Comparison of ENCODE assay signal across 8 cellular contexts in the genomic region with DNA sequence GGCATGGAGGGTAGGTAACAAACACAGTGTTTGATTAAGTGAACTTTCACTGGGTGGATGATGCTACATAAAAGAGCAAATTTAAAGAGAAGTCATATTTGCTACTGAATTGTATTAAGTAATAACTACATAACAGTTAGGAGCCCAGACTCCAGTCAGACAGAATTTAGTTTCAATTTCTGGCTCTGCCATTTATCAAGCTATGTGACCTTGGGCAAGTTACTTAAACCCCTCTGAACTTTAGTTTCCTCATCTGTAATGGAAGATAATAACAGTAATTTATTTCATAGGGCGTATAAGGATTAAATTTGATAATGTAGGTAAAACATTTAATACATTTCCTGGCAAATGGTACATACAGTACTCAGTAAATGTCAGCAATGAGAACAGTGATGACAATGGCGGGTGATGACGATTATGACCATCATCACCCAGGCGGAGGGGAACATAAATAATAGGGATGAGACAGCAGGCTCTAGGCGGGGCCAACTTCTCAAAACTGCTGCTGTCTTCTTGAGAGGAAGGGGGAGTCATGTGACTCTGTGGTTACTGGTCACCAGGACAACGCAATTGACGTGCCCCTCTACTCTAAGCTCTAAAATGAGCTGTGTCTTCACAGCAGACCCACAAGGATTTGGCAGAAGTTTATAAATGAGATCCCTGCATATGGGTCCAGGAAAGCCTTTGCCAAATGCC. TPM values are rescaled to one million over a fixed set of nuclear protein-coding genes. Genes with fewer than 3 reads are reported as not detected.
DNase-seq lines count a peak whose midpoint lies in the region; ATAC-seq and TF ChIP-seq lines count a peak whose summit lies in the region.

No MANE protein-coding gene starts in this region.

- no peaks in the 10 kb centered on the region for H3K79me1 ChIP-seq in neuronal stem cell (ENCODE audit: low read depth, low read length)

- no peak overlapping the region for H3K9ac ChIP-seq in neuronal stem cell (ENCODE audit: low read depth, low read length, poor library complexity)

- H3K36me3 ChIP-seq in adrenal gland (replicated peaks in 1 of 2) (no peaks in the 10 kb centered on the region), left lung (no peaks in the 10 kb centered on the region), neuronal stem cell (replicated peaks in 1 of 2; ENCODE audit: control insufficient read depth in 2 of 2, insufficient read depth in 2 of 2, low read length in 2 of 2) (no peaks in the 10 kb centered on the region)

- H3K4me3 ChIP-seq in adrenal gland (no peak overlapping the region), left lung (no peak overlapping the region), neuronal stem cell (ENCODE audit: low read length in 2 of 2) (no peak overlapping the region)

- WGBS in adrenal gland, 4 donors: 42 to 51% (median 44%) methylated on average over 7 of the region's 7 CpGs
- WGBS in neuronal stem cell (ENCODE audit: extremely low coverage in 2 of 2, insufficient read length in 2 of 2, insufficient replicate concordance in 1 of 2), 2 donors: no CpG with 5 or more reads among the region's 7 CpGs

- intact Hi-C loops in adrenal gland (cut with DNase I): no loop called here
- intact Hi-C loops in left lung (cut with DNase I): no loop called here

- H3K14ac ChIP-seq in neuronal stem cell (ENCODE audit: low read length): no peak overlapping the region

- no peaks in the 10 kb centered on the region for H3K9me3 ChIP-seq in adrenal gland (replicated peaks in 1 of 3)
- H3K9me3 ChIP-seq in left lung: no peaks in the 10 kb centered on the region
- no peaks in the 10 kb centered on the region for H3K9me3 ChIP-seq in neuronal stem cell (replicated peaks in 1 of 2; ENCODE audit: control insufficient read depth in 2 of 2, insufficient read depth in 1 of 2, low read depth in 1 of 2, low read length in 2 of 2)

- H3K4ac ChIP-seq in neuronal stem cell (ENCODE audit: low read length): no peak overlapping the region

- H2BK120ac ChIP-seq in neuronal stem cell (ENCODE audit: low read depth, low read length): no peak overlapping the region

- TF ChIP-seq CTCF in adrenal gland (IDR thresholded peaks at IDR 0.05): no peak
- no peak for TF ChIP-seq CTCF in left lung (IDR thresholded peaks at IDR 0.05)

- no peak overlapping the region for H2BK5ac ChIP-seq in neuronal stem cell (ENCODE audit: low read length)

- H3K23ac ChIP-seq in neuronal stem cell (ENCODE audit: low read depth, low read length, poor library complexity): no peak overlapping the region

- H3K27ac ChIP-seq in adrenal gland (peak overlapping the region in 4 of 5 donors; percentile 7 to 74 (median 30)), left lung (peak overlapping the region; percentile 49 to 86), neuronal stem cell (replicated peaks; ENCODE audit: low read length) (no peak overlapping the region)

- H4K91ac ChIP-seq in neuronal stem cell (ENCODE audit: low read depth, low read length, poor library complexity): no peak overlapping the region

- DNase-seq in NCI-H2171 treated with DMSO at 0.1 percent for 48 hours (lab: John Stamatoyannopoulos, UW): peak; percentile 28
- DNase-seq in NCI-H2171 (lab: John Stamatoyannopoulos, UW): no peak
- peak; percentile 87 for DNase-seq in SKM-1 treated with dmso at 0.1 percent for 144 hours (lab: John Stamatoyannopoulos, UW; ENCODE audit: unreplicated experiment)
- DNase-seq in adrenal gland: peak; percentile 53 to 87 (median 65)
- DNase-seq in left lung: peak in 1 of 2 donors; percentile 84
- DNase-seq in stimulated activated CD8-positive, alpha-beta memory T cell treated with anti-CD3 and anti-CD28 coated beads, Interleukin-4, amount 100 ng/mL, for 48 hours: peak; percentile 66
- DNase-seq in neuronal stem cell (ENCODE audit: low spot score): no peak

- H3K4me1 ChIP-seq in adrenal gland (replicated peaks in 1 of 2) (peaks cover 16 to 35% of the 10 kb centered on the region in 2 donors), left lung (peaks cover 6 to 46% of the 10 kb centered on the region in 2 donors), neuronal stem cell (ENCODE audit: control insufficient read depth in 2 of 2, insufficient read depth in 1 of 2, low read depth in 1 of 2, low read length in 2 of 2) (peaks cover 2 to 13% of the 10 kb centered on the region in 2 donors)

- H2BK12ac ChIP-seq in neuronal stem cell (ENCODE audit: low read length): no peak overlapping the region

- no peak overlapping the region for H3K18ac ChIP-seq in neuronal stem cell (ENCODE audit: low read length)

- TF ChIP-seq POLR2A in adrenal gland (IDR thresholded peaks at IDR 0.05): no peak

- H4K8ac ChIP-seq in neuronal stem cell (ENCODE audit: low read depth, low read length): no peak overlapping the region

- no peaks in the 10 kb centered on the region for H3K27me3 ChIP-seq in adrenal gland
- no peaks in the 10 kb centered on the region for H3K27me3 ChIP-seq in left lung
- H3K27me3 ChIP-seq in neuronal stem cell (ENCODE audit: control insufficient read depth in 3 of 3, insufficient read depth in 3 of 3, low read depth in 1 of 3, low read length in 3 of 3): no peaks in the 10 kb centered on the region

- H2BK15ac ChIP-seq in neuronal stem cell (ENCODE audit: low read length): no peak overlapping the region

- ATAC-seq in HG03095 (IDR thresholded peaks at IDR 0.05; ENCODE audit: unreplicated experiment) (peak; percentile 76), left lung (peak; percentile 89)

- no peak overlapping the region for H2AK5ac ChIP-seq in neuronal stem cell (ENCODE audit: low read depth, low read length)

- no peak overlapping the region for H2AFZ ChIP-seq in neuronal stem cell (ENCODE audit: low read length)

- H3K4me2 ChIP-seq in neuronal stem cell (ENCODE audit: insufficient read depth, low read length, poor library complexity, severe bottlenecking): no peak overlapping the region

RNA-seq across cellular contexts. Expression of gene DNMBP, which starts 15.6 kb away (rescaled TPM):
- total RNA-seq in adrenal gland: 10 to 100 TPM in 7 of 8 donors, 1 to 10 TPM in 1; 8.9 to 17.9 (median 12.5) TPM
- polyA plus RNA-seq in adrenal gland: 10 to 100 TPM in 1 of 3 donors, 1 to 10 TPM in 2; 5.7 to 13.6 (median 9.5) TPM
- total RNA-seq in left lung: 10 to 100 TPM; 14.8 to 15.8 TPM
- 20.4 TPM for polyA plus RNA-seq in neuronal stem cell (2013, experiment 1 of 2)
- 21.0 TPM for polyA plus RNA-seq in neuronal stem cell (2013, experiment 2 of 2)

Comparison
In these comparisons a context has a peak if more than half of its experiments do, and no peak if none do; other contexts are left out.
1. DNase-seq: peak in NCI-H2171 treated with DMSO at 0.1 percent for 48 hours (single experiment), SKM-1 treated with dmso at 0.1 percent for 144 hours (single experiment), adrenal gland (7 of 7) and stimulated activated CD8-positive, alpha-beta memory T cell treated with anti-CD3 and anti-CD28 coated beads, Interleukin-4, amount 100 ng/mL, for 48 hours (single experiment); none in NCI-H2171 (single experiment) and neuronal stem cell (single experiment).